ENCODE assay signal across 25 cellular contexts in genomic region chr17:81282876-81283275, GRCh38.
"Had no signal": no experiment of that assay in that cellular context is flagged by ENCODE, and none has a peak within 500 bp of the region (broad histone marks: within the 10 kb centered on the region; RNA-seq: fewer than 3 reads in every experiment).

No MANE protein-coding gene starts in this region.

- H3K4me1 ChIP-seq: colonic mucosa, foreskin keratinocyte, parathyroid adenoma, uterus had no signal

- H3K4me3 Mint-ChIP-seq: dendritic cell treated with granulocyte-macrophage colony-stimulating factor and Interleukin-4, amounts not matched to agents 40 ng/mL and 50 ng/mL, for 4 days; natural killer cell; stimulated activated naive CD8-positive, alpha-beta T cell treated with anti-CD3 and anti-CD28 coated beads, Interleukin-15, amount 100 ng/mL, for 72 hours had no signal

- FAIRE-seq: endothelial cell of umbilical vein, islet of Langerhans had no signal

- H3K4me2 ChIP-seq: hepatocyte had no signal

- ATAC-seq: foreskin keratinocyte; gastroesophageal sphincter; heart left ventricle; left colon; lower lobe of right lung; natural killer cell; stimulated activated naive CD8-positive, alpha-beta T cell treated with anti-CD3 and anti-CD28 coated beads, Interleukin-15, amount 100 ng/mL, for 72 hours; upper lobe of right lung had no signal

- H3K27ac Mint-ChIP-seq: dendritic cell treated with granulocyte-macrophage colony-stimulating factor and Interleukin-4, amounts not matched to agents 40 ng/mL and 50 ng/mL, for 4 days; natural killer cell; progenitor cell of endocrine pancreas had no signal

- H3K36me3 ChIP-seq: uterus had no signal

- H2AFZ ChIP-seq: hepatocyte, parathyroid adenoma had no signal

- H3K36me3 Mint-ChIP-seq: natural killer cell had no signal

- H3K4me3 ChIP-seq: colonic mucosa, esophagus muscularis mucosa, gastroesophageal sphincter, heart left ventricle, hepatocyte, left ventricle myocardium inferior, lower lobe of right lung, sigmoid colon, suprapubic skin, transverse colon, upper lobe of right lung, uterus had no signal

- H3K9me3 ChIP-seq: colonic mucosa, esophagus muscularis mucosa, gastroesophageal sphincter, heart left ventricle, left ventricle myocardium inferior, lower lobe of right lung, neutrophil, sigmoid colon, suprapubic skin, transverse colon, upper lobe of right lung, uterus had no signal

- DNase-seq: colonic mucosa; effector CD8-positive, alpha-beta T cell; foreskin keratinocyte; left colon; left ventricle myocardium inferior; lower lobe of right lung; natural killer cell; sigmoid colon; stimulated activated CD4-positive, alpha-beta T cell treated with anti-CD3 and anti-CD28 coated beads, Interleukin-2, amount 100 ng/mL, for 24 hours; stimulated activated naive CD4-positive, alpha-beta T cell; stimulated activated naive CD8-positive, alpha-beta T cell treated with anti-CD3 and anti-CD28 coated beads, Interleukin-15, amount 100 ng/mL, for 72 hours; transverse colon; upper lobe of right lung; uterus had no signal

- H3K9me3 Mint-ChIP-seq: dendritic cell treated with granulocyte-macrophage colony-stimulating factor and Interleukin-4, amounts not matched to agents 40 ng/mL and 50 ng/mL, for 4 days; natural killer cell; stimulated activated naive CD8-positive, alpha-beta T cell treated with anti-CD3 and anti-CD28 coated beads, Interleukin-15, amount 100 ng/mL, for 72 hours had no signal

- H3K27me3 ChIP-seq: colonic mucosa, esophagus muscularis mucosa, foreskin keratinocyte, gastroesophageal sphincter, heart left ventricle, hepatocyte, neutrophil, sigmoid colon, suprapubic skin, transverse colon, upper lobe of right lung, uterus had no signal

- H3K27me3 Mint-ChIP-seq: dendritic cell treated with granulocyte-macrophage colony-stimulating factor and Interleukin-4, amounts not matched to agents 40 ng/mL and 50 ng/mL, for 4 days; progenitor cell of endocrine pancreas; stimulated activated naive CD8-positive, alpha-beta T cell treated with anti-CD3 and anti-CD28 coated beads, Interleukin-15, amount 100 ng/mL, for 72 hours had no signal

- H3K27ac ChIP-seq: colonic mucosa, esophagus muscularis mucosa, foreskin keratinocyte, gastroesophageal sphincter, heart left ventricle, hepatocyte, left ventricle myocardium inferior, lower lobe of right lung, neutrophil, parathyroid adenoma, sigmoid colon, suprapubic skin, transverse colon, upper lobe of right lung, uterus had no signal

- H3K9ac ChIP-seq: parathyroid adenoma had no signal
